In genomic region chr11:88508558-88508807, GRCh38 we compare ENCODE assay signal across 8 cellular contexts.
A peak's percentile ranks its signal among the peaks of the same experiment; 100 is the strongest.
DNase-seq lines count a peak whose midpoint lies in the region; TF ChIP-seq lines count a peak whose summit lies in the region.

No MANE protein-coding gene starts in this region.

- H3K9me3 ChIP-seq in left ventricle myocardium inferior (replicated peaks) (no peaks in the 10 kb centered on the region), mammary epithelial cell (replicated peaks; ENCODE audit: insufficient read depth, low read length) (no peaks in the 10 kb centered on the region), mucosa of rectum (ENCODE audit: control insufficient read depth in 2 of 2, low read length in 2 of 2) (no peaks in the 10 kb centered on the region)

- CTCF ChIA-PET in mammary epithelial cell (lab: Charles Lee; ENCODE audit: low non-redundant PET) = no interaction called here

- no peak overlapping the region for H3K9ac ChIP-seq in mammary epithelial cell (ENCODE audit: insufficient read depth, low read length)
- no peak overlapping the region for H3K9ac ChIP-seq in mucosa of rectum (ENCODE audit: low read depth in 1 of 2, low read length in 2 of 2)

- intact Hi-C loops in left ventricle myocardium inferior (cut with micrococcal nuclease) (no loop called here), cardiac septum (cut with DNase I) (no loop called here), mammary epithelial cell (cut with micrococcal nuclease) (no loop called here)

- dilution Hi-C loops in mammary epithelial cell (cut with HindIII; ENCODE audit: low sequenced_read_pairs) = no loop called here

- H3K36me3 ChIP-seq in left ventricle myocardium inferior (no peaks in the 10 kb centered on the region), mammary epithelial cell (ENCODE audit: insufficient read depth, low read length) (no peaks in the 10 kb centered on the region), mucosa of rectum (ENCODE audit: control insufficient read depth in 2 of 2, insufficient read depth in 2 of 2, low read length in 2 of 2) (no peaks in the 10 kb centered on the region), urinary bladder (ENCODE audit: insufficient read depth) (no peaks in the 10 kb centered on the region)

- H3K79me2 ChIP-seq in mammary epithelial cell (ENCODE audit: insufficient read depth, low read length) = no peaks in the 10 kb centered on the region

- H3K4me3 ChIP-seq in left ventricle myocardium inferior = peak overlapping the region; percentile 59
- H3K4me3 ChIP-seq in mammary epithelial cell (replicated peaks in 1 of 3; ENCODE audit: insufficient read depth in 1 of 3, low read depth in 2 of 3, low read length in 3 of 3) = no peak overlapping the region
- H3K4me3 ChIP-seq in mucosa of rectum (ENCODE audit: low read length in 2 of 2) = peak overlapping the region; percentile 23 to 57
- H3K4me3 ChIP-seq in urinary bladder (ENCODE audit: low read depth, low read length) = peak overlapping the region; percentile 29

- H2AFZ ChIP-seq in mammary epithelial cell (ENCODE audit: low read depth, low read length) = peak overlapping the region; percentile 71

- WGBS in mammary epithelial cell (ENCODE audit: low coverage, missing lambda C conversion rate) = 84% methylated on average over 12 of the region's 22 CpGs
- WGBS in urinary bladder = 30% methylated on average over 22 of the region's 22 CpGs

- H3K27me3 ChIP-seq in left ventricle myocardium inferior (ENCODE audit: low read depth) = peaks cover 64% of the 10 kb centered on the region
- no peaks in the 10 kb centered on the region for H3K27me3 ChIP-seq in mammary epithelial cell (ENCODE audit: insufficient read depth, low read length)
- H3K27me3 ChIP-seq in mucosa of rectum (ENCODE audit: control insufficient read depth in 2 of 2, insufficient read depth in 2 of 2, low read length in 2 of 2) = peaks cover 12 to 17% of the 10 kb centered on the region in 2 donors

- H3K27ac ChIP-seq in left ventricle myocardium inferior (replicated peaks) (no peak overlapping the region), mammary epithelial cell (ENCODE audit: insufficient read depth, low read depth, low read length) (no peak overlapping the region), mucosa of rectum (ENCODE audit: low read depth in 2 of 2, low read length in 2 of 2) (no peak overlapping the region), urinary bladder (ENCODE audit: low read depth) (no peak overlapping the region)

- BruUV-seq in mammary epithelial cell (replicated peaks; lab: Mats Ljungman, UMichigan) = no TSS peak

- peaks cover 6% of the 10 kb centered on the region for H3K4me1 ChIP-seq in left ventricle myocardium inferior
- no peaks in the 10 kb centered on the region for H3K4me1 ChIP-seq in mammary epithelial cell (ENCODE audit: insufficient read depth, low read length)
- peaks cover 3 to 5% of the 10 kb centered on the region in 2 donors for H3K4me1 ChIP-seq in mucosa of rectum (ENCODE audit: control insufficient read depth in 2 of 2, insufficient read depth in 2 of 2, low read length in 2 of 2)
- H3K4me1 ChIP-seq in urinary bladder (ENCODE audit: insufficient read depth) = no peaks in the 10 kb centered on the region

- TF ChIP-seq CTCF in left ventricle myocardium inferior (IDR thresholded peaks at IDR 0.05; ENCODE audit: borderline replicate concordance) (no peak), mammary epithelial cell (conservative IDR thresholded peaks at IDR 0.05 in 1 of 2, IDR thresholded peaks at IDR 0.05 in 1 of 2; ENCODE audit: extremely low read depth in 1 of 2, insufficient read depth in 1 of 2, low read depth in 1 of 2, low read length in 2 of 2) (no peak)

- DNase-seq in left ventricle myocardium inferior (no peak), cardiac septum (ENCODE audit: low spot score) (no peak), mammary epithelial cell (no peak), KG1 (lab: John Stamatoyannopoulos, UW) (no peak), DMS153 (lab: John Stamatoyannopoulos, UW) (no peak), SHP77 treated with DMSO at 0.1 percent for 48 hours (lab: John Stamatoyannopoulos, UW) (no peak)

- in situ Hi-C loops in mammary epithelial cell (cut with MboI; ENCODE audit: low sequenced_read_pairs in 2 of 2) = no loop called here

- H4K20me1 ChIP-seq in mammary epithelial cell (ENCODE audit: insufficient read depth, low read length) = no peaks in the 10 kb centered on the region

- no peak overlapping the region for H3K4me2 ChIP-seq in mammary epithelial cell (ENCODE audit: insufficient read depth, low read depth, low read length)

Comparison
In these comparisons a context has a peak if more than half of its experiments do, and no peak if none do; other contexts are left out.
1. H3K4me3 ChIP-seq: peak in left ventricle myocardium inferior (single experiment), mucosa of rectum (2 of 2) and urinary bladder (single experiment); none in mammary epithelial cell (0 of 3).